Comparison of ENCODE assay signal across 1 cellular context in genomic region chr2:72993147-72993546, GRCh38.
TF ChIP-seq lines count a peak whose summit lies in the region.

No MANE protein-coding gene starts in this region.

TF ChIP-seq in HepG2, 621 proteins besides CTCF, POLR2A, EP300 and RAD21 (continued from another document and continues in another):
- TF ChIP-seq DZIP1 (CRISPR knock-in tag; IDR thresholded peaks at IDR 0.05): no peak
- no peak for TF ChIP-seq ZBTB4 (CRISPR knock-in tag; IDR thresholded peaks at IDR 0.05; ENCODE audit: borderline replicate concordance)
- TF ChIP-seq RARA (CRISPR knock-in tag; IDR thresholded peaks at IDR 0.05): peak; percentile 48; the same call in 1 of the 2 replicates
- no peak for TF ChIP-seq ZNF33B (CRISPR knock-in tag; IDR thresholded peaks at IDR 0.05)
- no peak for TF ChIP-seq ZNF598 (CRISPR knock-in tag; IDR thresholded peaks at IDR 0.05; ENCODE audit: borderline replicate concordance)
- peak; percentile 59; the same call in 1 of the 2 replicates for TF ChIP-seq PITX1 (CRISPR knock-in tag; IDR thresholded peaks at IDR 0.05)
- TF ChIP-seq NR2F6 (IDR thresholded peaks at IDR 0.05): peak; percentile 67
- peak; percentile 69 for TF ChIP-seq NR2F6 (CRISPR knock-in tag; IDR thresholded peaks at IDR 0.05)
- no peak for TF ChIP-seq ZNF629 (CRISPR knock-in tag; conservative IDR thresholded peaks at IDR 0.05)
- TF ChIP-seq REPIN1 (CRISPR knock-in tag; IDR thresholded peaks at IDR 0.05; ENCODE audit: borderline replicate concordance, low read depth): no peak
- TF ChIP-seq PPARG (CRISPR knock-in tag; conservative IDR thresholded peaks at IDR 0.05): peak; percentile 33; the same call in 1 of the 2 replicates
- TF ChIP-seq ZNF639 (CRISPR knock-in tag; conservative IDR thresholded peaks at IDR 0.05): no peak
- no peak for TF ChIP-seq ZNF260 (CRISPR knock-in tag; IDR thresholded peaks at IDR 0.05; ENCODE audit: borderline replicate concordance, low read depth)
- no peak for TF ChIP-seq CEBPZ (IDR thresholded peaks at IDR 0.05; ENCODE audit: low read length)
- TF ChIP-seq TFE3 (CRISPR knock-in tag; IDR thresholded peaks at IDR 0.05): 0 out of 2 replicates have a peak, but pooled peaks have one; percentile 18
- no peak for TF ChIP-seq KLF15 (CRISPR knock-in tag; IDR thresholded peaks at IDR 0.05; ENCODE audit: borderline replicate concordance)
- TF ChIP-seq MIXL1 (CRISPR knock-in tag; IDR thresholded peaks at IDR 0.05): no peak
- peak; percentile 29 for TF ChIP-seq YY1 (IDR thresholded peaks at IDR 0.05; ENCODE audit: insufficient read depth, insufficient replicate concordance, low read depth, low read length)
- no peak for TF ChIP-seq ZNF318 (CRISPR knock-in tag; IDR thresholded peaks at IDR 0.05)
- no peak for TF ChIP-seq KMT2B (CRISPR knock-in tag; IDR thresholded peaks at IDR 0.05)
- no peak for TF ChIP-seq NONO (IDR thresholded peaks at IDR 0.05)
- no peak for TF ChIP-seq NONO (CRISPR knock-in tag; conservative IDR thresholded peaks at IDR 0.05)
- TF ChIP-seq ZNF503 (CRISPR knock-in tag; IDR thresholded peaks at IDR 0.05): no peak
- no peak for TF ChIP-seq SALL1 (CRISPR knock-in tag; IDR thresholded peaks at IDR 0.05)
- no peak for TF ChIP-seq ZNF552 (CRISPR knock-in tag; IDR thresholded peaks at IDR 0.05; ENCODE audit: borderline replicate concordance)
- no peak for TF ChIP-seq ZFAT (CRISPR knock-in tag; conservative IDR thresholded peaks at IDR 0.05)
- TF ChIP-seq ZKSCAN8 (CRISPR knock-in tag; IDR thresholded peaks at IDR 0.05; ENCODE audit: borderline replicate concordance): no peak
- TF ChIP-seq ZNF335 (CRISPR knock-in tag; IDR thresholded peaks at IDR 0.05): no peak
- TF ChIP-seq HBP1 (CRISPR knock-in tag; IDR thresholded peaks at IDR 0.05; ENCODE audit: low read depth): 0 out of 2 replicates have a peak, but pooled peaks have one; percentile 14
- no peak for TF ChIP-seq ZFP36 (IDR thresholded peaks at IDR 0.05; ENCODE audit: borderline replicate concordance, low read depth, low read length, partially characterized antibody)
- peak; percentile 47 for TF ChIP-seq TEAD3 (CRISPR knock-in tag; optimal IDR thresholded peaks at IDR 0.05; ENCODE audit: borderline replicate concordance)
- TF ChIP-seq MAFK (conservative IDR thresholded peaks at IDR 0.05 in 1 of 2, IDR thresholded peaks at IDR 0.05 in 1 of 2; ENCODE audit: low read length in 2 of 2): peak in 1 of 2 experiments; percentile 17; a peak in 1 of 4 replicates
